Comparison of ENCODE assay signal across 18 cellular contexts in genomic region chr3:169077394-169077906, GRCh38.
DNase-seq lines count a peak whose midpoint lies in the region; ATAC-seq lines count a peak whose summit lies in the region.
"Had no signal": no experiment of that assay in that cellular context is flagged by ENCODE, and none has a peak within 500 bp of the region (broad histone marks: within the 10 kb centered on the region; RNA-seq: fewer than 3 reads in every experiment).

No MANE protein-coding gene starts in this region.

- intact Hi-C loops in activated CD4-positive, alpha-beta memory T cell treated with anti-CD3 and anti-CD28 coated beads for 36 hours (cut with micrococcal nuclease): no loop called here
- intact Hi-C loops in cardiac septum (cut with DNase I): no loop called here

- no peaks in the 10 kb centered on the region for H3K9me3 Mint-ChIP-seq in activated CD4-positive, alpha-beta memory T cell treated with anti-CD3 and anti-CD28 coated beads for 36 hours

- H3K27me3 Mint-ChIP-seq in activated CD4-positive, alpha-beta memory T cell treated with anti-CD3 and anti-CD28 coated beads for 36 hours: no peaks in the 10 kb centered on the region

- CTCF ChIA-PET in activated CD4-positive, alpha-beta memory T cell treated with anti-CD3 and anti-CD28 coated beads for 36 hours (lab: Charles Lee): no interaction called here

- H3K4me1 Mint-ChIP-seq in activated CD4-positive, alpha-beta memory T cell treated with anti-CD3 and anti-CD28 coated beads for 36 hours (ENCODE audit: low read depth): no peaks in the 10 kb centered on the region

- H3K36me3 Mint-ChIP-seq in activated CD4-positive, alpha-beta memory T cell treated with anti-CD3 and anti-CD28 coated beads for 36 hours: no peaks in the 10 kb centered on the region

- ATAC-seq in GM18498 (IDR thresholded peaks at IDR 0.05; ENCODE audit: unreplicated experiment) (peak; percentile 75), GM19351 (IDR thresholded peaks at IDR 0.05; ENCODE audit: unreplicated experiment) (peak; percentile 89), HG02642 (IDR thresholded peaks at IDR 0.05; ENCODE audit: poor library complexity, unreplicated experiment) (peak; percentile 74), HG03442 (IDR thresholded peaks at IDR 0.05; ENCODE audit: unreplicated experiment) (peak; percentile 90)
- ATAC-seq: pancreas had no signal

- no peak for DNase-seq in activated CD4-positive, alpha-beta memory T cell treated with anti-CD3 and anti-CD28 coated beads for 36 hours
- no peak for DNase-seq in cardiac septum (ENCODE audit: low spot score)
- no peak for DNase-seq in activated CD4-positive, alpha-beta T cell treated with anti-CD3 and anti-CD28 coated beads for 48 hours
- no peak for DNase-seq in T-helper 9 cell
- DNase-seq: ACHN; activated CD4-positive, alpha-beta T cell treated with anti-CD3 and anti-CD28 coated beads for 4 hours; activated T-cell treated with anti-CD3 and anti-CD28 coated beads, Interleukin-2, amount 50 U/mL, for 48 hours; amygdala; kidney; NCI-H1694; NCI-H69; pancreas; spleen; thyroid gland had no signal

- H3K27ac Mint-ChIP-seq in activated CD4-positive, alpha-beta memory T cell treated with anti-CD3 and anti-CD28 coated beads for 36 hours: no peak overlapping the region

- no peak overlapping the region for H3K4me3 Mint-ChIP-seq in activated CD4-positive, alpha-beta memory T cell treated with anti-CD3 and anti-CD28 coated beads for 36 hours

- POLR2A ChIA-PET in activated CD4-positive, alpha-beta memory T cell treated with anti-CD3 and anti-CD28 coated beads for 36 hours (lab: Charles Lee): no interaction called here
